9 cellular contexts compared by ENCODE assay signal in the genomic region with DNA sequence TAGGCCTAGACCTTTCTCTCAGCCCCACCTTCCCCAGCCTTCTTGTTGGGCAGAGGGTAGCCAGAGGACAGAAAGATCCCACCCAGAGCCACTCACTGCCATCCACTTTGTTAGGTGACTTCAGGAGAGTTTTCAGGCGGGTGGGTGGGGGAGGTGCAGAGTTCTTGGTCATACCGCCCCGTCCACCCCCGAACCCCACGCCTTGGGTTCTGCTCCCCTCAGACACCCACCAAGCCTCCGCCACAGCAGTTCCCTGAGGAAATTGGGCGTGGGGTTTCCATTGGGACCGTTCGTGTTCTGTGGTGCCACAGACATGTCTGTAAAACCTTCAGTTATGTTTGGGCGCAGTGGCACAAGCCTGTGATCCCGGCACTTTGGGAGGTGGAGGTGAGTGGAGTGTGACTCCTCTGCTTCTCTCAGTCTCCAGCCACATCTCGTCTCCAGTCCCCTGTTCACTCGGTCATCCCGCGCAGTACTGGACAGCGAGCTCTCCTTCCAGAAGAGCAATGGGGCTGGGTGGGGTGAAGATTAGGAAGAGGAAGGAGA. TPM values are rescaled to one million over a fixed set of nuclear protein-coding genes. Genes with fewer than 3 reads are reported as not detected.
DNase-seq lines count a peak whose midpoint lies in the region; ATAC-seq, FAIRE-seq and TF ChIP-seq lines count a peak whose summit lies in the region.
"Had no signal": no experiment of that assay in that cellular context is flagged by ENCODE, and none has a peak within 500 bp of the region (broad histone marks: within the 10 kb centered on the region; RNA-seq: fewer than 3 reads in every experiment).

No MANE protein-coding gene starts in this region.

- peaks cover 15% of the 10 kb centered on the region for H3K4me1 ChIP-seq in keratinocyte (ENCODE audit: control insufficient read depth, extremely low read depth, insufficient read depth, low read length)

- H3K27ac ChIP-seq in keratinocyte (ENCODE audit: control insufficient read depth, insufficient read depth, low read length) (peak overlapping the region; percentile 81), substantia nigra (ENCODE audit: low read depth, low read length, poor library complexity, severe bottlenecking) (peak overlapping the region; percentile 97)

- DNase-seq in T-helper 1 cell (no peak), keratinocyte (ENCODE audit: low read depth, low spot score) (no peak), substantia nigra (lab: John Stamatoyannopoulos, UW) (no peak), left lobe of liver (ENCODE audit: low spot score) (no peak), NOMO-1 treated with DMSO at 0.1 percent for 48 hours (lab: John Stamatoyannopoulos, UW; ENCODE audit: unreplicated experiment) (no peak)
- no peak for DNase-seq in activated naive CD8-positive, alpha-beta T cell treated with anti-CD3 and anti-CD28 coated beads, Interleukin-2, amount 10 ng/mL, durations not matched to agents 7 days and 5 days

- no peak for ATAC-seq in activated naive CD8-positive, alpha-beta T cell treated with anti-CD3 and anti-CD28 coated beads, Interleukin-2, amount 10 ng/mL, durations not matched to agents 7 days and 5 days (ENCODE audit: low read depth)
- ATAC-seq in left lobe of liver (no peak), HG02870 (IDR thresholded peaks at IDR 0.05; ENCODE audit: unreplicated experiment) (no peak)

- no peaks in the 10 kb centered on the region for H3K9me1 ChIP-seq in keratinocyte (ENCODE audit: control insufficient read depth, extremely low read depth, insufficient read depth, low read length)

- H4K20me1 ChIP-seq in keratinocyte (ENCODE audit: control insufficient read depth, extremely low read depth, insufficient read depth, low read length): peaks cover 6% of the 10 kb centered on the region

- peaks cover 19% of the 10 kb centered on the region for H3K79me2 ChIP-seq in keratinocyte (ENCODE audit: control insufficient read depth, insufficient read depth, low read length)

- peak overlapping the region; percentile 89 for H3K27ac Mint-ChIP-seq in T-helper 1 cell treated with Interleukin-12 subunit alpha and Interleukin-12 subunit beta and Interleukin-4 antibody, amounts not matched to agents 30 μg/mL and 1 μg/mL, for 36 hours
- H3K27ac Mint-ChIP-seq in activated naive CD8-positive, alpha-beta T cell treated with anti-CD3 and anti-CD28 coated beads, Interleukin-2, amount 10 ng/mL, durations not matched to agents 7 days and 5 days: peak overlapping the region; percentile 99

- H3K4me3 ChIP-seq in keratinocyte (ENCODE audit: control insufficient read depth in 2 of 3, extremely low read depth in 1 of 3, insufficient read depth in 2 of 3, low read depth in 1 of 3, low read length in 3 of 3): peak overlapping the region; percentile 72 to 84 (median 82)

- no peak overlapping the region for H2AFZ ChIP-seq in keratinocyte (ENCODE audit: control insufficient read depth, low read length)

- H3K4me1 Mint-ChIP-seq in T-helper 1 cell treated with Interleukin-12 subunit alpha and Interleukin-12 subunit beta and Interleukin-4 antibody, amounts not matched to agents 30 μg/mL and 1 μg/mL, for 36 hours (ENCODE audit: low read depth): peaks cover 18% of the 10 kb centered on the region
- H3K4me1 Mint-ChIP-seq in activated naive CD8-positive, alpha-beta T cell treated with anti-CD3 and anti-CD28 coated beads, Interleukin-2, amount 10 ng/mL, durations not matched to agents 7 days and 5 days: peaks cover 25% of the 10 kb centered on the region

- dilution Hi-C loops in keratinocyte (cut with MboI; ENCODE audit: extremely low pct_ligation_motif_present, low sequenced_read_pairs): no loop called here

- TF ChIP-seq CTCF in keratinocyte (optimal IDR thresholded peaks at IDR 0.05 in 1 of 3, IDR thresholded peaks at IDR 0.05 in 1 of 3, conservative IDR thresholded peaks at IDR 0.05 in 1 of 3; ENCODE audit: extremely low read depth in 1 of 3, insufficient read depth in 2 of 3, low read length in 3 of 3): no peak

- H3K9me3 ChIP-seq in keratinocyte (ENCODE audit: control insufficient read depth, low read depth, low read length): no peaks in the 10 kb centered on the region

- peak overlapping the region; percentile 90 for H3K4me3 Mint-ChIP-seq in T-helper 1 cell treated with Interleukin-12 subunit alpha and Interleukin-12 subunit beta and Interleukin-4 antibody, amounts not matched to agents 30 μg/mL and 1 μg/mL, for 36 hours
- peak overlapping the region; percentile 96 for H3K4me3 Mint-ChIP-seq in activated naive CD8-positive, alpha-beta T cell treated with anti-CD3 and anti-CD28 coated beads, Interleukin-2, amount 10 ng/mL, durations not matched to agents 7 days and 5 days

- peaks cover 8% of the 10 kb centered on the region for H3K9me3 Mint-ChIP-seq in T-helper 1 cell treated with Interleukin-12 subunit alpha and Interleukin-12 subunit beta and Interleukin-4 antibody, amounts not matched to agents 30 μg/mL and 1 μg/mL, for 36 hours
- H3K9me3 Mint-ChIP-seq in activated naive CD8-positive, alpha-beta T cell treated with anti-CD3 and anti-CD28 coated beads, Interleukin-2, amount 10 ng/mL, durations not matched to agents 7 days and 5 days: peaks cover 2% of the 10 kb centered on the region

- peak overlapping the region; percentile 88 for H3K9ac ChIP-seq in keratinocyte (ENCODE audit: control insufficient read depth, extremely low read depth, insufficient read depth, low read length)

- peak overlapping the region; percentile 83 for H3K4me2 ChIP-seq in keratinocyte (ENCODE audit: control insufficient read depth, extremely low read depth, insufficient read depth, low read depth, low read length)

- peaks cover 19 to 23% of the 10 kb centered on the region in 2 experiments for H3K36me3 ChIP-seq in keratinocyte (ENCODE audit: control insufficient read depth in 2 of 2, extremely low read depth in 1 of 2, insufficient read depth in 2 of 2, low read length in 2 of 2)

- POLR2A ChIA-PET in activated naive CD8-positive, alpha-beta T cell treated with anti-CD3 and anti-CD28 coated beads, Interleukin-2, amount 10 ng/mL, durations not matched to agents 7 days and 5 days (lab: Charles Lee): interaction anchor here (0.8 kb wide), 1 partner anchor 37 kb away, joined by 3 read pairs; no protein-coding TSS in a partner anchor

- no peaks in the 10 kb centered on the region for H3K27me3 ChIP-seq in keratinocyte (ENCODE audit: control insufficient read depth, extremely low read depth, insufficient read depth, low read length)

- FAIRE-seq in keratinocyte (lab: Jason Lieb, UNC): no peak
- FAIRE-seq: A204.1 had no signal

- H3K36me3 Mint-ChIP-seq in T-helper 1 cell treated with Interleukin-12 subunit alpha and Interleukin-12 subunit beta and Interleukin-4 antibody, amounts not matched to agents 30 μg/mL and 1 μg/mL, for 36 hours (ENCODE audit: low read depth): peaks cover 37% of the 10 kb centered on the region
- peaks cover 30% of the 10 kb centered on the region for H3K36me3 Mint-ChIP-seq in activated naive CD8-positive, alpha-beta T cell treated with anti-CD3 and anti-CD28 coated beads, Interleukin-2, amount 10 ng/mL, durations not matched to agents 7 days and 5 days

- H3K27me3 Mint-ChIP-seq in T-helper 1 cell treated with Interleukin-12 subunit alpha and Interleukin-12 subunit beta and Interleukin-4 antibody, amounts not matched to agents 30 μg/mL and 1 μg/mL, for 36 hours (ENCODE audit: low read depth): peaks cover 2% of the 10 kb centered on the region
- H3K27me3 Mint-ChIP-seq in activated naive CD8-positive, alpha-beta T cell treated with anti-CD3 and anti-CD28 coated beads, Interleukin-2, amount 10 ng/mL, durations not matched to agents 7 days and 5 days: no peaks in the 10 kb centered on the region

RNA-seq across cellular contexts. Expression of a gene that starts 1.5 kb away (rescaled TPM):
- total RNA-seq in activated naive CD8-positive, alpha-beta T cell treated with anti-CD3 and anti-CD28 coated beads, Interleukin-2, amount 10 ng/mL, durations not matched to agents 7 days and 5 days: 100 to 1,000 TPM; 776 to 848 TPM
- polyA plus RNA-seq in keratinocyte: 162 to 812 TPM (median 340 TPM) in 3 replicates
- 307 TPM for polyA plus RNA-seq in keratinocyte (2011; ENCODE audit: low read depth)
- polyA plus RNA-seq in keratinocyte (2011; cell fraction: cytosol; rRNA removed): 95.3 and 364 TPM in 2 replicates
- 54.6 and 90.5 TPM in 2 replicates for polyA plus RNA-seq in keratinocyte (2011; cell fraction: nucleus; rRNA removed)
- 361 and 1,012 TPM in 2 replicates for polyA plus RNA-seq in keratinocyte (2012; ENCODE audit: low replicate concordance)
- polyA minus RNA-seq in keratinocyte: 27.8 to 86.4 TPM (median 77.5 TPM) in 3 replicates
- polyA minus RNA-seq in keratinocyte (2011; cell fraction: cytosol; rRNA and poly(A)+ RNA removed): 1,141 TPM
- polyA minus RNA-seq in keratinocyte (2011; cell fraction: nucleus; rRNA and poly(A)+ RNA removed): 35.8 and 50.4 TPM in 2 replicates
- total RNA-seq in left lobe of liver: 81.5 TPM

RNA-seq across cellular contexts. Expression of a gene that starts 38.0 kb away (rescaled TPM):
- total RNA-seq in activated naive CD8-positive, alpha-beta T cell treated with anti-CD3 and anti-CD28 coated beads, Interleukin-2, amount 10 ng/mL, durations not matched to agents 7 days and 5 days: 10 to 100 TPM; 10.0 to 12.1 TPM
- polyA plus RNA-seq in keratinocyte: 5.3 to 9.4 TPM (median 6.0 TPM) in 3 replicates
- 2.3 TPM for polyA plus RNA-seq in keratinocyte (2011; ENCODE audit: low read depth)
- 3.3 and 4.6 TPM in 2 replicates for polyA plus RNA-seq in keratinocyte (2011; cell fraction: cytosol; rRNA removed)
- 19.0 and 23.5 TPM in 2 replicates for polyA plus RNA-seq in keratinocyte (2011; cell fraction: nucleus; rRNA removed)
- polyA plus RNA-seq in keratinocyte (2012; ENCODE audit: low replicate concordance): 6.5 and 9.2 TPM in 2 replicates
- 5.4 to 6.3 TPM (median 5.9 TPM) in 3 replicates for polyA minus RNA-seq in keratinocyte
- 4.6 TPM for polyA minus RNA-seq in keratinocyte (2011; cell fraction: cytosol; rRNA and poly(A)+ RNA removed)
- polyA minus RNA-seq in keratinocyte (2011; cell fraction: nucleus; rRNA and poly(A)+ RNA removed): 4.4 and 12.9 TPM in 2 replicates
- 6.8 TPM for total RNA-seq in left lobe of liver

RNA-seq across cellular contexts. Expression of a gene that starts 56.9 kb away (rescaled TPM):
- total RNA-seq in activated naive CD8-positive, alpha-beta T cell treated with anti-CD3 and anti-CD28 coated beads, Interleukin-2, amount 10 ng/mL, durations not matched to agents 7 days and 5 days: 1 to 10 TPM; 9.6 to 9.9 TPM
- polyA plus RNA-seq in keratinocyte: 0.01 to 0.42 TPM (median 0.05 TPM) in 3 replicates
- not detected for polyA plus RNA-seq in keratinocyte (2011; ENCODE audit: low read depth)
- not detected in 2 replicates for polyA plus RNA-seq in keratinocyte (2011; cell fraction: cytosol; rRNA removed)
- polyA plus RNA-seq in keratinocyte (2011; cell fraction: nucleus; rRNA removed): not detected in 2 replicates
- polyA plus RNA-seq in keratinocyte (2012; ENCODE audit: low replicate concordance): 0.11 TPM in 1 of 2 replicates, not detected in the other
- 0.07 TPM in 1 of 3 replicates, not detected in the others for polyA minus RNA-seq in keratinocyte
- not detected for polyA minus RNA-seq in keratinocyte (2011; cell fraction: cytosol; rRNA and poly(A)+ RNA removed)
- polyA minus RNA-seq in keratinocyte (2011; cell fraction: nucleus; rRNA and poly(A)+ RNA removed): not detected in 2 replicates
- 4.7 TPM for total RNA-seq in left lobe of liver
